8 cellular contexts compared by ENCODE assay signal in the genomic region with DNA sequence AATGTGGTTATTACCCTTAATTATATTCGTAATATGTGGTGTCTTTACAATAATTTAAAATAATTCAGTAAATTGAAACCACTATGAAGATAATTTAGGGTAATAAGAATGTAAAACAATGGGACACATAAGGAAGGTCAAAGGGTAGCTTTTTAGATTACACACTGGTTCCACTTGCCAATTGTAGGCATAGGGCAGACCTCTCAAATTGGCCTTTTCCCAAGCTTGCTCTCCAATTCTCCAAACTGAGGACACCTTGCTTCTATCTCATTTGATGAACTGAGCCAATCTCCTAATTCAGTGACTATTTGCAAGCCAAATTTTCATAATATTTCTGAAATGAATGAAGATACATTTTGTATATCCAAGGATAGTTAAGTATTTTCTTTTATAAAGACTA.
"Had no signal": no experiment of that assay in that cellular context is flagged by ENCODE, and none has a peak within 500 bp of the region (broad histone marks: within the 10 kb centered on the region; RNA-seq: fewer than 3 reads in every experiment).

No MANE protein-coding gene starts in this region.

- ATAC-seq: GM23338 had no signal

- H3K9me3 Mint-ChIP-seq: GM23338, H9, IgD-negative memory B cell had no signal

- H2AFZ ChIP-seq: GM23338 had no signal

- H3K27me3 Mint-ChIP-seq: IgD-negative memory B cell had no signal

- FAIRE-seq: H1, H54, HTR-8/SVneo had no signal

- H3K27ac Mint-ChIP-seq: GM23338, H9, IgD-negative memory B cell had no signal

- H3K4me3 Mint-ChIP-seq: GM23338, H9, IgD-negative memory B cell had no signal

- H3K4me2 ChIP-seq: GM23338 had no signal

- H3K4me1 Mint-ChIP-seq: H9, IgD-negative memory B cell had no signal

- H3K36me3 Mint-ChIP-seq: IgD-negative memory B cell had no signal

- H3K4me3 ChIP-seq: GM23338 had no signal

- DNase-seq: H9, HCEC 1CT, KBM-7 had no signal
